ENCODE assay signal across 22 cellular contexts in genomic region chr10:24884793-24885192, GRCh38.
DNase-seq lines count a peak whose midpoint lies in the region; ATAC-seq and TF ChIP-seq lines count a peak whose summit lies in the region.
"Had no signal": no experiment of that assay in that cellular context is flagged by ENCODE, and none has a peak within 500 bp of the region (broad histone marks: within the 10 kb centered on the region; RNA-seq: fewer than 3 reads in every experiment).

No MANE protein-coding gene starts in this region.

- H3K27me3 ChIP-seq in Loucy (ENCODE audit: insufficient read depth, low read length, poor library complexity, severe bottlenecking) (no peaks in the 10 kb centered on the region), neural progenitor cell (no peaks in the 10 kb centered on the region)
- H3K27me3 ChIP-seq: MG63, Peyer's patch, tibial artery had no signal

- DNase-seq in ELF-1 (ENCODE audit: low read depth, low spot score) (peak; percentile 10), neural progenitor cell (ENCODE audit: low spot score) (no peak), GM13977 (ENCODE audit: low spot score) (no peak)
- DNase-seq in effector memory CD8-positive, alpha-beta T cell, result no peak
- DNase-seq in central memory CD4-positive, alpha-beta T cell, result no peak
- DNase-seq: activated CD4-positive, alpha-beta memory T cell treated with anti-CD3 and anti-CD28 coated beads for 36 hours; activated gamma-delta T cell; Caco-2; cerebellar nuclear complex; hippocampal formation; islet precursor cell; MG63; NCI-H1417 treated with DMSO at 0.1 percent for 48 hours; NCI-H2107; NCI-H524; occipital lobe; Peyer's patch; stimulated activated CD4-positive, alpha-beta T cell treated with anti-CD3 and anti-CD28 coated beads, Interleukin-4, amount 100 ng/mL, for 1 hour; stimulated activated naive CD8-positive, alpha-beta T cell treated with anti-CD3 and anti-CD28 coated beads, Interleukin-15, amount 100 ng/mL, for 72 hours; tibial artery had no signal

- H3K9me3 Mint-ChIP-seq in effector memory CD8-positive, alpha-beta T cell, result peaks cover 2 to 5% of the 10 kb centered on the region in 2 donors
- H3K9me3 Mint-ChIP-seq in neural progenitor cell, result no peaks in the 10 kb centered on the region

- peaks cover 8% of the 10 kb centered on the region for H3K36me3 Mint-ChIP-seq in effector memory CD8-positive, alpha-beta T cell (ENCODE audit: insufficient read depth)
- no peaks in the 10 kb centered on the region for H3K36me3 Mint-ChIP-seq in neural progenitor cell

- TF ChIP-seq CTCF in Loucy (conservative IDR thresholded peaks at IDR 0.05; ENCODE audit: low read length) (0 out of 2 replicates have a peak, but pooled peaks have one; percentile 22), neural progenitor cell (IDR thresholded peaks at IDR 0.05) (no peak), GM13977 (IDR thresholded peaks at IDR 0.05; ENCODE audit: extremely low read depth, insufficient read depth, missing control alignments) (no peak)

- in situ Hi-C loops in GM13977 (cut with MboI; ENCODE audit: low pct_unique_long_range_greater_than_20kb, low sequenced_read_pairs, unreplicated experiment), result no loop called here

- H3K36me3 ChIP-seq in Loucy (ENCODE audit: insufficient read depth, low read length) (no peaks in the 10 kb centered on the region), neural progenitor cell (no peaks in the 10 kb centered on the region)
- H3K36me3 ChIP-seq: MG63, Peyer's patch, tibial artery had no signal

- no peak overlapping the region for H3K4me3 Mint-ChIP-seq in effector memory CD8-positive, alpha-beta T cell
- no peak overlapping the region for H3K4me3 Mint-ChIP-seq in neural progenitor cell
- H3K4me3 Mint-ChIP-seq: activated CD4-positive, alpha-beta memory T cell treated with anti-CD3 and anti-CD28 coated beads for 36 hours; stimulated activated naive CD8-positive, alpha-beta T cell treated with anti-CD3 and anti-CD28 coated beads, Interleukin-15, amount 100 ng/mL, for 72 hours had no signal

- H3K4me2 ChIP-seq in Loucy (ENCODE audit: low read depth, low read length, poor library complexity, severe bottlenecking) (no peak overlapping the region), neural progenitor cell (no peak overlapping the region)

- H3K9me3 ChIP-seq in Loucy (ENCODE audit: insufficient read depth, low read depth, low read length) (no peaks in the 10 kb centered on the region), neural progenitor cell (ENCODE audit: low read depth) (no peaks in the 10 kb centered on the region)
- H3K9me3 ChIP-seq: Caco-2, MG63, Peyer's patch, tibial artery had no signal

- no peak overlapping the region for H3K4me3 ChIP-seq in Loucy (ENCODE audit: low read length, poor library complexity, severe bottlenecking)
- H3K4me3 ChIP-seq in neural progenitor cell, result no peak overlapping the region
- H3K4me3 ChIP-seq: MG63, Peyer's patch, tibial artery had no signal

- H3K9me2 ChIP-seq in Loucy (replicated peaks; ENCODE audit: low read depth, low read length), result no peaks in the 10 kb centered on the region

- H3K27me3 Mint-ChIP-seq in effector memory CD8-positive, alpha-beta T cell, result no peaks in the 10 kb centered on the region
- H3K27me3 Mint-ChIP-seq in neural progenitor cell (ENCODE audit: insufficient read depth, low read depth), result peaks cover 2% of the 10 kb centered on the region
- H3K27me3 Mint-ChIP-seq: activated CD4-positive, alpha-beta memory T cell treated with anti-CD3 and anti-CD28 coated beads for 36 hours; stimulated activated naive CD8-positive, alpha-beta T cell treated with anti-CD3 and anti-CD28 coated beads, Interleukin-15, amount 100 ng/mL, for 72 hours had no signal

- ATAC-seq in effector memory CD8-positive, alpha-beta T cell (replicated peaks), result no peak
- ATAC-seq in HG02798 (IDR thresholded peaks at IDR 0.05; ENCODE audit: poor library complexity, unreplicated experiment), result no peak
- ATAC-seq: stimulated activated naive CD8-positive, alpha-beta T cell treated with anti-CD3 and anti-CD28 coated beads, Interleukin-15, amount 100 ng/mL, for 72 hours had no signal

- H3K9ac ChIP-seq in Loucy (ENCODE audit: low read depth, low read length, poor library complexity, severe bottlenecking), result no peak overlapping the region
- no peak overlapping the region for H3K9ac ChIP-seq in neural progenitor cell

- H3F3A ChIP-seq in Loucy (ENCODE audit: low read depth) (no peaks in the 10 kb centered on the region), neural progenitor cell (ENCODE audit: low read depth) (no peaks in the 10 kb centered on the region)

- H3K79me2 ChIP-seq in Loucy (ENCODE audit: insufficient read depth, low read length), result no peaks in the 10 kb centered on the region
- H3K79me2 ChIP-seq in neural progenitor cell (ENCODE audit: low read depth), result no peaks in the 10 kb centered on the region

- H3K27ac Mint-ChIP-seq in effector memory CD8-positive, alpha-beta T cell, result peak overlapping the region; percentile 88 to 91
- H3K27ac Mint-ChIP-seq in neural progenitor cell, result peak overlapping the region; percentile 38
- H3K27ac Mint-ChIP-seq: activated CD4-positive, alpha-beta memory T cell treated with anti-CD3 and anti-CD28 coated beads for 36 hours; stimulated activated naive CD8-positive, alpha-beta T cell treated with anti-CD3 and anti-CD28 coated beads, Interleukin-15, amount 100 ng/mL, for 72 hours had no signal

- H2AFZ ChIP-seq in Loucy (ENCODE audit: low read length) (no peak overlapping the region), neural progenitor cell (replicated peaks) (no peak overlapping the region)

- no peak overlapping the region for H3K27ac ChIP-seq in neural progenitor cell
- H3K27ac ChIP-seq: Peyer's patch, tibial artery had no signal

- H4K20me1 ChIP-seq in Loucy (ENCODE audit: insufficient read depth, low read length, poor library complexity, severe bottlenecking) (no peaks in the 10 kb centered on the region), neural progenitor cell (ENCODE audit: low read depth) (no peaks in the 10 kb centered on the region)

- H3K4me1 Mint-ChIP-seq in effector memory CD8-positive, alpha-beta T cell (ENCODE audit: low read depth in 2 of 2), result peaks cover 36 to 61% of the 10 kb centered on the region in 2 donors
- H3K4me1 Mint-ChIP-seq in neural progenitor cell, result peaks cover 9% of the 10 kb centered on the region

- H3K4me1 ChIP-seq in Loucy (ENCODE audit: insufficient read depth, low read length, poor library complexity, severe bottlenecking) (peaks cover 11% of the 10 kb centered on the region), neural progenitor cell (peaks cover 13% of the 10 kb centered on the region)
